Comparison of ENCODE assay signal across 18 cellular contexts in the genomic region with DNA sequence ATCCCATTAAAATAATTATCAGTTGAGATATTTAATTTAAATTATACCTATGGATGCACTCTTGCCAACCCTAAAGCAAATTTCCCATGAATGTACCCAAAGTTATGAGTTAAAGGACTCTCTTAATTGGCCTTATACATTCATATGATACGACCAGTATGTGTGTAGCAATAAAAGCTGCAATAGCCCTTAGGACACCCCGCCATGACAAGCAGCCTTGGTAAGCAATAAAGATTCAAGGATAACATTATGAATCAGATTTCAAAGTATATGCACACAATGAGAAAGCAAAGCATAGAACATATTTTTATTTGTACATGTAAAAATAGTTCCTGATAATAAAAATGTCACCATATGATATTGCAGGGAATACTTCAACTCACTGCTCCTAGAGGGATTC.
"Had no signal": no experiment of that assay in that cellular context is flagged by ENCODE, and none has a peak within 500 bp of the region (broad histone marks: within the 10 kb centered on the region; RNA-seq: fewer than 3 reads in every experiment).

No MANE protein-coding gene starts in this region.

- H3K27ac ChIP-seq: HL-60, RWPE1 had no signal

- DNase-seq: Karpas-422, KG1, MM.1S, NCI-H1092 treated with DMSO at 0.1 percent for 48 hours, NCI-H1417, NCI-H1436 treated with DMSO at 0.1 percent for 48 hours, NCI-H1694, NCI-H187 treated with DMSO at 0.1 percent for 48 hours, NCI-H2029 treated with DMSO at 0.1 percent for 48 hours, NCI-H2171, NCI-H345, NCI-H446 treated with DMSO at 0.1 percent for 48 hours, NCI-H510A treated with DMSO at 0.1 percent for 48 hours, NCI-H774, SHP77, T-helper 1 cell had no signal
